ENCODE assay signal across 8 cellular contexts in genomic region chr20:4026093-4026601, GRCh38. TPM values are rescaled to one million over a fixed set of nuclear protein-coding genes. Genes with fewer than 3 reads are reported as not detected.
DNase-seq lines count a peak whose midpoint lies in the region; ATAC-seq and TF ChIP-seq lines count a peak whose summit lies in the region.

No MANE protein-coding gene starts in this region.

- H3K27ac ChIP-seq in WERI-Rb-1 (no peak overlapping the region), right cardiac atrium (ENCODE audit: low read length) (no peak overlapping the region), upper lobe of right lung (no peak overlapping the region)

- DNase-seq in NCI-H748 (lab: John Stamatoyannopoulos, UW; ENCODE audit: unreplicated experiment): peak; percentile 30
- DNase-seq in NCI-H748 treated with DMSO at 0.1 percent for 48 hours (lab: John Stamatoyannopoulos, UW): no peak
- peak; percentile 30 for DNase-seq in WERI-Rb-1
- peak in 1 of 3 donors; percentile 38 for DNase-seq in right cardiac atrium
- no peak for DNase-seq in upper lobe of right lung
- no peak for DNase-seq in NCI-H187 (lab: John Stamatoyannopoulos, UW)
- DNase-seq in activated CD4-positive, alpha-beta T cell treated with anti-CD3 and anti-CD28 coated beads for 48 hours: no peak

- H3K27me3 ChIP-seq in WERI-Rb-1 (ENCODE audit: insufficient read depth, low read depth, severe bottlenecking): no peaks in the 10 kb centered on the region
- no peaks in the 10 kb centered on the region for H3K27me3 ChIP-seq in right cardiac atrium (ENCODE audit: control insufficient read depth, insufficient read depth)
- H3K27me3 ChIP-seq in upper lobe of right lung: no peaks in the 10 kb centered on the region

- H3K36me3 ChIP-seq in WERI-Rb-1 (no peaks in the 10 kb centered on the region), upper lobe of right lung (no peaks in the 10 kb centered on the region)

- H3K4me3 ChIP-seq in WERI-Rb-1 (ENCODE audit: low read depth, low read length) (no peak overlapping the region), right cardiac atrium (ENCODE audit: low read length) (no peak overlapping the region), upper lobe of right lung (no peak overlapping the region)

- intact Hi-C loops in right cardiac atrium (cut with DNase I) (no loop called here), upper lobe of right lung (cut with DNase I) (no loop called here)

- H3K4me1 ChIP-seq in right cardiac atrium (ENCODE audit: control insufficient read depth, insufficient read depth, low read length) (no peaks in the 10 kb centered on the region), upper lobe of right lung (peaks cover 12% of the 10 kb centered on the region)

- peak; percentile 74 to 75 for ATAC-seq in right cardiac atrium
- ATAC-seq in upper lobe of right lung: peak; percentile 57
- ATAC-seq in GM21737 (IDR thresholded peaks at IDR 0.05; ENCODE audit: unreplicated experiment): no peak

- WGBS in right cardiac atrium: 38% methylated on average over 4 of the region's 4 CpGs

- peak; percentile 50 for TF ChIP-seq CTCF in WERI-Rb-1 (IDR thresholded peaks at IDR 0.05; ENCODE audit: low read depth, low read length)
- TF ChIP-seq CTCF in upper lobe of right lung (IDR thresholded peaks at IDR 0.05): peak; percentile 25

- no peaks in the 10 kb centered on the region for H3K9me3 ChIP-seq in WERI-Rb-1 (ENCODE audit: severe bottlenecking)
- no peaks in the 10 kb centered on the region for H3K9me3 ChIP-seq in right cardiac atrium (ENCODE audit: control insufficient read depth, low read length)
- no peaks in the 10 kb centered on the region for H3K9me3 ChIP-seq in upper lobe of right lung

RNA-seq across cellular contexts. Expression of gene RNF24, which starts 10.8 kb away (rescaled TPM):
- total RNA-seq in right cardiac atrium (1 to 10 TPM; 5.6 to 8.6 (median 6.8) TPM), upper lobe of right lung (24.5 TPM)
- 1.8 TPM for polyA plus RNA-seq in right cardiac atrium

Comparison
In these comparisons a context has a peak if more than half of its experiments do, and no peak if none do; other contexts are left out.
1. DNase-seq: peak in NCI-H748 (single experiment) and WERI-Rb-1 (single experiment); none in NCI-H748 treated with DMSO at 0.1 percent for 48 hours (single experiment), upper lobe of right lung (single experiment), NCI-H187 (0 of 2) and activated CD4-positive, alpha-beta T cell treated with anti-CD3 and anti-CD28 coated beads for 48 hours (single experiment).